ENCODE assay signal across 9 cellular contexts in genomic region chr3:42880183-42880582, GRCh38. TPM values are rescaled to one million over a fixed set of nuclear protein-coding genes. Genes with fewer than 3 reads are reported as not detected.
DNase-seq lines count a peak whose midpoint lies in the region; ATAC-seq, FAIRE-seq and TF ChIP-seq lines count a peak whose summit lies in the region.
"Had no signal": no experiment of that assay in that cellular context is flagged by ENCODE, and none has a peak within 500 bp of the region (broad histone marks: within the 10 kb centered on the region; RNA-seq: fewer than 3 reads in every experiment).

No MANE protein-coding gene starts in this region.

- H3K36me3 ChIP-seq in HCT116 (ENCODE audit: control insufficient read depth in 1 of 2, insufficient read depth in 2 of 2, low read length in 2 of 2) (no peaks in the 10 kb centered on the region), skeletal muscle satellite cell (ENCODE audit: insufficient read depth, low read length) (no peaks in the 10 kb centered on the region)

- ATAC-seq in HCT116 (no peak), left ventricle myocardium superior (peak; percentile 11), HG03565 (IDR thresholded peaks at IDR 0.05; ENCODE audit: unreplicated experiment) (no peak)
- no peak for ATAC-seq in activated CD8-positive, alpha-beta T cell treated with anti-CD3 and anti-CD28 coated beads for 36 hours

- RAD21 ChIA-PET in HCT116 (lab: Charles Lee; ENCODE audit: low non-redundant PET in 1 of 2, low total read pairs in 2 of 2, uncharacterized antibody in 2 of 2, unreplicated experiment in 2 of 2), result no interaction called here

- TF ChIP-seq CTCF in HCT116 (IDR thresholded peaks at IDR 0.05 in 2 of 3, conservative IDR thresholded peaks at IDR 0.05 in 1 of 3; ENCODE audit: borderline replicate concordance in 1 of 3, insufficient read depth in 1 of 3, low read depth in 2 of 3, low read length in 2 of 3), result no peak
- TF ChIP-seq CTCF in activated CD8-positive, alpha-beta T cell treated with anti-CD3 and anti-CD28 coated beads for 36 hours (IDR thresholded peaks at IDR 0.05), result no peak

- H3K9me3 ChIP-seq in HCT116 (ENCODE audit: control insufficient read depth in 1 of 2, insufficient read depth in 1 of 2, low read depth in 1 of 2, low read length in 2 of 2) (no peaks in the 10 kb centered on the region), skeletal muscle satellite cell (replicated peaks; ENCODE audit: low read length) (no peaks in the 10 kb centered on the region)

- DNase-seq in HCT116 (ENCODE audit: low read depth, low spot score) (no peak), left ventricle myocardium superior (no peak), NCI-H1048 (lab: John Stamatoyannopoulos, UW) (no peak), HTR-8/SVneo (ENCODE audit: insufficient read length, low spot score) (no peak), GOT3 (lab: John Stamatoyannopoulos, UW) (no peak)
- DNase-seq in activated CD8-positive, alpha-beta T cell treated with anti-CD3 and anti-CD28 coated beads for 36 hours, result no peak

- CTCF ChIA-PET in HCT116 (lab: Charles Lee), result no interaction called here
- CTCF ChIA-PET in activated CD8-positive, alpha-beta T cell treated with anti-CD3 and anti-CD28 coated beads for 36 hours (lab: Charles Lee), result interaction anchor here (1.0 to 4.1 kb wide), 3 partner anchors 11 to 78 kb away, joined by 3 to 32 read pairs (median 8); no protein-coding TSS in a partner anchor

- H3K27me3 ChIP-seq in HCT116 (ENCODE audit: insufficient read depth, low read length), result no peaks in the 10 kb centered on the region
- H3K27me3 ChIP-seq in skeletal muscle satellite cell (ENCODE audit: control insufficient read depth, insufficient read depth, low read length), result peaks cover 38% of the 10 kb centered on the region

- H3K4me3 Mint-ChIP-seq in activated CD8-positive, alpha-beta T cell treated with anti-CD3 and anti-CD28 coated beads for 36 hours, result peak overlapping the region; percentile 81

- no peak overlapping the region for H3K9ac ChIP-seq in HCT116 (ENCODE audit: low read length)
- peak overlapping the region; percentile 81 for H3K9ac ChIP-seq in skeletal muscle satellite cell (ENCODE audit: low read depth, low read length)

- H3K9me3 Mint-ChIP-seq in activated CD8-positive, alpha-beta T cell treated with anti-CD3 and anti-CD28 coated beads for 36 hours, result no peaks in the 10 kb centered on the region

- BruUV-seq in HCT116 (replicated peaks; lab: Mats Ljungman, UMichigan), result no TSS peak

- no peaks in the 10 kb centered on the region for H3K79me2 ChIP-seq in HCT116 (ENCODE audit: insufficient read depth, low read length)

- peaks cover 14% of the 10 kb centered on the region for H3K4me1 Mint-ChIP-seq in activated CD8-positive, alpha-beta T cell treated with anti-CD3 and anti-CD28 coated beads for 36 hours (ENCODE audit: low read depth)

- peak overlapping the region; percentile 93; the same call in 1 of the 2 replicates for H3K4me2 ChIP-seq in HCT116 (ENCODE audit: low read length)
- peak overlapping the region; percentile 85 for H3K4me2 ChIP-seq in skeletal muscle satellite cell (ENCODE audit: low read length)

- no peak for TF ChIP-seq RAD21 in HCT116 (IDR thresholded peaks at IDR 0.05; ENCODE audit: low read depth)

- TF ChIP-seq POLR2A in HCT116 (IDR thresholded peaks at IDR 0.05; ENCODE audit: borderline replicate concordance, extremely low read depth, insufficient read depth, insufficient read length), result no peak

- intact Hi-C loops in HCT116 (cut with micrococcal nuclease), result loop anchor here (5.0 kb wide), 2 partner anchors 308 to 648 kb away; no protein-coding TSS in a partner anchor
- intact Hi-C loops in activated CD8-positive, alpha-beta T cell treated with anti-CD3 and anti-CD28 coated beads for 36 hours (cut with micrococcal nuclease), result loop anchor here (2.0 to 5.0 kb wide), 2 partner anchors 49 to 98 kb away; no protein-coding TSS in a partner anchor
- intact Hi-C loops in left ventricle myocardium superior (cut with micrococcal nuclease), result no loop called here

- H2AFZ ChIP-seq in HCT116 (ENCODE audit: low read depth, low read length, poor library complexity, severe bottlenecking), result no peak overlapping the region

- no peaks in the 10 kb centered on the region for H3K27me3 Mint-ChIP-seq in activated CD8-positive, alpha-beta T cell treated with anti-CD3 and anti-CD28 coated beads for 36 hours

- no peak overlapping the region; the same call in 1 of the 2 replicates for H3K27ac ChIP-seq in HCT116 (ENCODE audit: low read depth, low read length)

- no peaks in the 10 kb centered on the region for H4K20me1 ChIP-seq in HCT116 (ENCODE audit: insufficient read depth)

- no peaks in the 10 kb centered on the region for H3K9me2 ChIP-seq in HCT116 (ENCODE audit: insufficient read depth)

- no peak for FAIRE-seq in HTR-8/SVneo (lab: Jason Lieb, UNC)

- peak overlapping the region; percentile 25 for H3K27ac Mint-ChIP-seq in activated CD8-positive, alpha-beta T cell treated with anti-CD3 and anti-CD28 coated beads for 36 hours

- peaks cover 0 to 13% of the 10 kb centered on the region in 2 experiments; a peak in 3 of 4 replicates for H3K4me1 ChIP-seq in HCT116 (ENCODE audit: control insufficient read depth in 1 of 2, insufficient read depth in 2 of 2, low read length in 2 of 2)
- peaks cover 6% of the 10 kb centered on the region for H3K4me1 ChIP-seq in skeletal muscle satellite cell (ENCODE audit: control insufficient read depth, insufficient read depth, low read length)

- POLR2A ChIA-PET in HCT116 (lab: Charles Lee), result no interaction called here
- POLR2A ChIA-PET in activated CD8-positive, alpha-beta T cell treated with anti-CD3 and anti-CD28 coated beads for 36 hours (lab: Charles Lee), result no interaction called here

- H3K36me3 Mint-ChIP-seq in activated CD8-positive, alpha-beta T cell treated with anti-CD3 and anti-CD28 coated beads for 36 hours (ENCODE audit: low read depth), result no peaks in the 10 kb centered on the region

- H3K4me3 ChIP-seq in HCT116 (replicated peaks in 1 of 2; ENCODE audit: low read depth in 1 of 2, low read length in 2 of 2), result no peak overlapping the region
- peak overlapping the region; percentile 74 for H3K4me3 ChIP-seq in skeletal muscle satellite cell (ENCODE audit: low read length)

TF ChIP-seq in HCT116, 20 proteins besides CTCF, POLR2A, EP300 and RAD21 (continues in another document):
- TF ChIP-seq ATF3 (IDR thresholded peaks at IDR 0.05) (no peak), SRF (IDR thresholded peaks at IDR 0.05; ENCODE audit: low read depth) (no peak), CBX3 (IDR thresholded peaks at IDR 0.05; ENCODE audit: low read depth) (no peak), SIN3A (IDR thresholded peaks at IDR 0.05; ENCODE audit: low read depth) (no peak), REST (IDR thresholded peaks at IDR 0.05; ENCODE audit: low read depth) (no peak), CEBPB (IDR thresholded peaks at IDR 0.05; ENCODE audit: low read depth) (no peak), TCF7L2 (IDR thresholded peaks at IDR 0.05; ENCODE audit: borderline replicate concordance, extremely low read depth, insufficient read depth, insufficient read length) (no peak), ZBTB33 (IDR thresholded peaks at IDR 0.05; ENCODE audit: extremely low read depth, insufficient replicate concordance, low read length) (no peak)

RNA-seq across cellular contexts. Expression of gene CYP8B1, which starts 4.5 kb away (rescaled TPM):
- 0.12 TPM for total RNA-seq in HCT116 (2021; ENCODE audit: unreplicated experiment)
- 0.01 TPM in 1 of 2 replicates, not detected in the other for polyA plus RNA-seq in HCT116 (2012)
- total RNA-seq in activated CD8-positive, alpha-beta T cell treated with anti-CD3 and anti-CD28 coated beads for 36 hours, result not detected
- not detected for total RNA-seq in left ventricle myocardium superior
- total RNA-seq in skeletal muscle satellite cell (2012; rRNA removed), result not detected in 2 replicates
- total RNA-seq: RPMI7951 had no signal

RNA-seq across cellular contexts. Expression of gene ZNF662, which starts 25.8 kb away (rescaled TPM):
- total RNA-seq in HCT116 (2021; ENCODE audit: unreplicated experiment), result not detected
- not detected in 2 replicates for polyA plus RNA-seq in HCT116 (2012)
- total RNA-seq in activated CD8-positive, alpha-beta T cell treated with anti-CD3 and anti-CD28 coated beads for 36 hours, result 1 to 10 TPM; 2.1 to 3.2 TPM
- total RNA-seq in left ventricle myocardium superior, result 3.1 TPM
- total RNA-seq in skeletal muscle satellite cell (2012; rRNA removed), result 0.44 and 0.51 TPM in 2 replicates
